9 cellular contexts compared by ENCODE assay signal in genomic region chr18:58639751-58640427, GRCh38. TPM values are rescaled to one million over a fixed set of nuclear protein-coding genes. Genes with fewer than 3 reads are reported as not detected.
DNase-seq lines count a peak whose midpoint lies in the region; ATAC-seq and TF ChIP-seq lines count a peak whose summit lies in the region.
"Had no signal": no experiment of that assay in that cellular context is flagged by ENCODE, and none has a peak within 500 bp of the region (broad histone marks: within the 10 kb centered on the region; RNA-seq: fewer than 3 reads in every experiment).

No MANE protein-coding gene starts in this region.

- H3K9me3 ChIP-seq in H9 (ENCODE audit: control insufficient read depth, low read depth, low read length) (no peaks in the 10 kb centered on the region), OCI-LY3 (ENCODE audit: insufficient read depth, low read length) (no peaks in the 10 kb centered on the region), hepatocyte (ENCODE audit: low read depth) (no peaks in the 10 kb centered on the region)

- H2AK5ac ChIP-seq in H9 (ENCODE audit: insufficient read length, low read length), result no peak overlapping the region

- H3K9me3 Mint-ChIP-seq in H9 (no peaks in the 10 kb centered on the region), progenitor cell of endocrine pancreas (ENCODE audit: low read depth) (no peaks in the 10 kb centered on the region)

- no peak overlapping the region for H3T11ph ChIP-seq in H9 (ENCODE audit: low read length)

- H3K18ac ChIP-seq in H9 (ENCODE audit: insufficient read length, low read depth, low read length), result no peak overlapping the region

- TF ChIP-seq CTCF in H9 (conservative IDR thresholded peaks at IDR 0.05), result no peak
- TF ChIP-seq CTCF in OCI-LY3 (IDR thresholded peaks at IDR 0.05; ENCODE audit: low read depth, low read length), result no peak
- TF ChIP-seq CTCF in hepatocyte (IDR thresholded peaks at IDR 0.05; ENCODE audit: poor library complexity), result no peak
- TF ChIP-seq CTCF in progenitor cell of endocrine pancreas (IDR thresholded peaks at IDR 0.05; ENCODE audit: unreplicated experiment), result no peak

- H3K36me3 ChIP-seq in OCI-LY3 (replicated peaks; ENCODE audit: low read depth, low read length), result no peaks in the 10 kb centered on the region
- H3K36me3 ChIP-seq in hepatocyte (replicated peaks; ENCODE audit: insufficient read depth, low read depth), result no peaks in the 10 kb centered on the region

- peak overlapping the region; percentile 35 for H3K4me2 ChIP-seq in H9 (ENCODE audit: insufficient read depth, insufficient read length, low read length)
- peak overlapping the region; percentile 42 for H3K4me2 ChIP-seq in OCI-LY3 (ENCODE audit: low read length)
- H3K4me2 ChIP-seq in hepatocyte, result peak overlapping the region; percentile 7

- H2BK20ac ChIP-seq in H9 (ENCODE audit: low read depth, low read length, poor library complexity, severe bottlenecking), result no peak overlapping the region

- H3K9ac ChIP-seq in H9 (ENCODE audit: extremely low read depth, insufficient read length, low read length) (no peak overlapping the region), OCI-LY3 (ENCODE audit: low read length) (no peak overlapping the region)

- no peaks in the 10 kb centered on the region for H3K23me2 ChIP-seq in H9 (ENCODE audit: insufficient read length, low read depth, low read length, poor library complexity, severe bottlenecking)

- peak; percentile 34 for DNase-seq in Ammon's horn (ENCODE audit: low spot score)
- no peak for DNase-seq in H9
- DNase-seq in hepatocyte (ENCODE audit: low spot score), result no peak
- no peak for DNase-seq in progenitor cell of endocrine pancreas (ENCODE audit: low spot score, unreplicated experiment)
- no peak for DNase-seq in NCI-H446 treated with DMSO at 0.1 percent for 48 hours (lab: John Stamatoyannopoulos, UW)
- no peak for DNase-seq in NCI-H1436 (lab: John Stamatoyannopoulos, UW)
- DNase-seq: DMS53 had no signal

- H3K4me3 ChIP-seq in OCI-LY3 (ENCODE audit: low read length) (peak overlapping the region; percentile 10; the same call in 1 of the 2 replicates), hepatocyte (no peak overlapping the region)

- no peak overlapping the region for H3K56ac ChIP-seq in H9 (ENCODE audit: insufficient read length, low read depth, low read length)

- no peaks in the 10 kb centered on the region for H3K9me2 ChIP-seq in hepatocyte (replicated peaks; ENCODE audit: insufficient read depth)

- H3K27ac Mint-ChIP-seq in H9 (peak overlapping the region; percentile 31 to 92 (median 57); a peak in 5 of 7 replicates), progenitor cell of endocrine pancreas (no peak overlapping the region)

- peak overlapping the region in 1 of 2 experiments; percentile 11; a peak in 1 of 5 replicates for H3K4me3 Mint-ChIP-seq in H9
- H3K4me3 Mint-ChIP-seq in progenitor cell of endocrine pancreas (ENCODE audit: low read depth), result no peak overlapping the region

- H3K4me1 ChIP-seq in H9 (ENCODE audit: insufficient read depth, low read length) (peaks cover 4% of the 10 kb centered on the region), OCI-LY3 (ENCODE audit: low read length) (peaks cover 42% of the 10 kb centered on the region), hepatocyte (ENCODE audit: insufficient read depth) (peaks cover 15% of the 10 kb centered on the region)

- no peak overlapping the region for H2BK15ac ChIP-seq in H9 (ENCODE audit: low read depth, low read length)

- no peak for ATAC-seq in GM21526 (IDR thresholded peaks at IDR 0.05; ENCODE audit: low FRiP score, unreplicated experiment)

- H2AFZ ChIP-seq in H9 (ENCODE audit: low read length), result no peak overlapping the region
- no peak overlapping the region for H2AFZ ChIP-seq in OCI-LY3 (ENCODE audit: low read depth, low read length)
- no peak overlapping the region for H2AFZ ChIP-seq in hepatocyte

- no peaks in the 10 kb centered on the region for H3K36me3 Mint-ChIP-seq in H9 (ENCODE audit: insufficient read depth in 1 of 3, low read depth in 3 of 3)
- no peaks in the 10 kb centered on the region for H3K36me3 Mint-ChIP-seq in progenitor cell of endocrine pancreas (ENCODE audit: insufficient read depth)

- H4K20me1 ChIP-seq in H9 (ENCODE audit: control insufficient read depth, insufficient read depth, insufficient read length), result no peaks in the 10 kb centered on the region
- no peaks in the 10 kb centered on the region for H4K20me1 ChIP-seq in OCI-LY3 (ENCODE audit: insufficient read depth, low read length)
- H4K20me1 ChIP-seq in hepatocyte (ENCODE audit: insufficient read depth, poor library complexity, severe bottlenecking), result no peaks in the 10 kb centered on the region

- no peak overlapping the region for H3K14ac ChIP-seq in H9 (ENCODE audit: insufficient read depth, low read length)

- no peak overlapping the region for H3K4ac ChIP-seq in H9 (ENCODE audit: low read depth, low read length)

- H3K27ac ChIP-seq in H9 (ENCODE audit: insufficient read length, low read depth, low read length), result peak overlapping the region; percentile 40
- H3K27ac ChIP-seq in OCI-LY3 (ENCODE audit: low read length), result no peak overlapping the region
- H3K27ac ChIP-seq in hepatocyte, result peak overlapping the region; percentile 2

- WGBS in H9 (ENCODE audit: extremely low coverage, insufficient read length, low lambda C conversion rate), result no CpG with 5 or more reads among the region's 5 CpGs
- WGBS in hepatocyte (ENCODE audit: low lambda C conversion rate, missing lambda C conversion rate), result 37% methylated on average over 5 of the region's 5 CpGs

- no peak overlapping the region for H4K5ac ChIP-seq in H9 (ENCODE audit: insufficient read length, low read depth, low read length)

- no peak overlapping the region for H3K23ac ChIP-seq in H9 (ENCODE audit: insufficient read length, low read depth, low read length)

- H2BK5ac ChIP-seq in H9 (ENCODE audit: insufficient read length, low read length), result no peak overlapping the region

- H2BK12ac ChIP-seq in H9 (ENCODE audit: insufficient read length, low read depth, low read length), result no peak overlapping the region

- no peak overlapping the region for H2BK120ac ChIP-seq in H9 (ENCODE audit: low read depth, low read length, poor library complexity, severe bottlenecking)

- H4K91ac ChIP-seq in H9 (ENCODE audit: insufficient read length, low read depth, low read length), result no peak overlapping the region

- H3K79me2 ChIP-seq in H9 (ENCODE audit: insufficient read depth, low read length) (no peaks in the 10 kb centered on the region), OCI-LY3 (ENCODE audit: low read length) (no peaks in the 10 kb centered on the region), hepatocyte (no peaks in the 10 kb centered on the region)

- H4K8ac ChIP-seq in H9 (replicated peaks; ENCODE audit: insufficient read length, low read depth, low read length), result no peak overlapping the region

- no peaks in the 10 kb centered on the region for H3K79me1 ChIP-seq in H9 (ENCODE audit: insufficient read depth, low read depth, low read length, poor library complexity, severe bottlenecking)

- no peaks in the 10 kb centered on the region for H3K27me3 ChIP-seq in H9 (ENCODE audit: insufficient read depth, low read length)
- H3K27me3 ChIP-seq in OCI-LY3 (ENCODE audit: low read depth, low read length), result peaks cover 11% of the 10 kb centered on the region; the same call in 1 of the 2 replicates
- H3K27me3 ChIP-seq in hepatocyte, result no peaks in the 10 kb centered on the region

- peaks cover 3% of the 10 kb centered on the region; the same call in 1 of the 2 replicates for H3K27me3 Mint-ChIP-seq in H9 (ENCODE audit: low read depth)
- H3K27me3 Mint-ChIP-seq in progenitor cell of endocrine pancreas, result peaks cover 9% of the 10 kb centered on the region

- H3K4me1 Mint-ChIP-seq in H9 (peaks cover 13% of the 10 kb centered on the region in 2 experiments), progenitor cell of endocrine pancreas (ENCODE audit: low read depth) (no peaks in the 10 kb centered on the region)

RNA-seq across cellular contexts. Expression of gene ALPK2, which starts 11.0 kb away (rescaled TPM):
- total RNA-seq in H9 (2021) (0.37 and 0.50 TPM in 2 replicates), hepatocyte (22.8 and 25.0 TPM in 2 replicates), progenitor cell of endocrine pancreas (0.26 and 0.29 TPM in 2 replicates)
- 13.6 and 18.5 TPM in 2 replicates for polyA plus RNA-seq in hepatocyte

RNA-seq across cellular contexts. Expression of gene MALT1, which starts 31.4 kb away (rescaled TPM):
- total RNA-seq in H9 (2021) (18.0 and 18.1 TPM in 2 replicates), hepatocyte (31.3 and 35.9 TPM in 2 replicates), progenitor cell of endocrine pancreas (14.1 and 14.9 TPM in 2 replicates)
- polyA plus RNA-seq in hepatocyte, result 9.7 and 14.9 TPM in 2 replicates

Comparison
In these comparisons a context has a peak if more than half of its experiments do, and no peak if none do; other contexts are left out.
1. RNA of gene ALPK2, which starts 11.0 kb away (total RNA-seq): 22.8 to 25.0 TPM in hepatocyte; 0.37 to 0.50 TPM in H9 and 0.26 to 0.29 TPM in progenitor cell of endocrine pancreas; every median in the first group is over 10 times any median in the second.
2. Peak in every context shown above with its lines, with median percentiles within 50 percentile points of each other: H3K4me2 ChIP-seq.